ENCODE assay signal across 16 cellular contexts in the genomic region with DNA sequence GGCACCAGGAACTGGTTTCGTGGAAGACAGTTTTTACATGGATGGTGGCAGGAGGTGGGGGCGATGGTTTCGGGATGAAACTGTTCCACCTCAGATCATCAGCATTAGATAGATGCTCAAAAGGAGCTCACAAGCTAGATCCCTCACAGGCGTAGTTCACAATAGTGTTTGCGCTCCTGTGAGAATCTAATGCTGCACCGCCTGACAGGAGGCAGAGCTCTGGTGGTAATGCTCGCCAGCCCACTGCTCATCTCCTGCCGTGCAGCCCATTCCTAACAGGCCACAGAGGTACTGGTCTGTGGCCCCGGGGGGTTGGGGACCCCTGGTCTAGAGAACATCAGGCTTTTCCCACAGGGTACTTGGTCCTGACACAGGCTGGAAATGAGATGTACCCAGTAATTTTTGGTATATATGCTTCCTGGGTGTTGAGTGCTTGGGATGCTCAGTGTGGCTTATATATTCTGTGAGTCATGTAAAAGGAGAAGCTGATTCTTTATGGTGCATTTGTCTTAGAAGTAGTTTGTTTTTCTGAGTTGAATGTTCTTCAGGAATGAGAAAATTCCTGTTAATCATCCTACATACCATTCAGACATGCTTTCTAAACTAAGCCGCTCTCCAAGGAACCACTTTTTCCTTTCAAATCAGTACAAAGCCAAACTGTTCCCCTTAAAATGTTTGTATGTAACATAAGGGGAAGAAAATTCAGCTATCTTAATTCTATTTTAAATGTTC.
DNase-seq lines count a peak whose midpoint lies in the region; ATAC-seq and TF ChIP-seq lines count a peak whose summit lies in the region.
"Had no signal": no experiment of that assay in that cellular context is flagged by ENCODE, and none has a peak within 500 bp of the region (broad histone marks: within the 10 kb centered on the region; RNA-seq: fewer than 3 reads in every experiment).

No MANE protein-coding gene starts in this region.

- in situ Hi-C loops in astrocyte of the cerebellum (cut with HindIII; ENCODE audit: low sequenced_read_pairs): no loop called here

- H3K4me3 Mint-ChIP-seq in activated T-cell treated with anti-CD3 and anti-CD28 coated beads, Interleukin-2, amount 50 U/mL, for 72 hours: no peak overlapping the region
- H3K4me3 Mint-ChIP-seq: activated naive CD4-positive, alpha-beta T cell treated with anti-CD3 and anti-CD28 coated beads, Interleukin-2, amount 50 U/mL, for 24 hours had no signal

- H3K27me3 Mint-ChIP-seq in activated T-cell treated with anti-CD3 and anti-CD28 coated beads, Interleukin-2, amount 50 U/mL, for 72 hours (ENCODE audit: low read depth): no peaks in the 10 kb centered on the region
- H3K27me3 Mint-ChIP-seq: activated naive CD4-positive, alpha-beta T cell treated with anti-CD3 and anti-CD28 coated beads, Interleukin-2, amount 50 U/mL, for 24 hours had no signal

- H3K9me3 Mint-ChIP-seq in activated T-cell treated with anti-CD3 and anti-CD28 coated beads, Interleukin-2, amount 50 U/mL, for 72 hours: no peaks in the 10 kb centered on the region
- H3K9me3 Mint-ChIP-seq: activated naive CD4-positive, alpha-beta T cell treated with anti-CD3 and anti-CD28 coated beads, Interleukin-2, amount 50 U/mL, for 24 hours had no signal

- H2BK15ac ChIP-seq in neuronal stem cell (ENCODE audit: low read length): no peak overlapping the region

- H2AK5ac ChIP-seq in neuronal stem cell (ENCODE audit: low read depth, low read length): no peak overlapping the region

- peaks cover 13% of the 10 kb centered on the region for H3K79me1 ChIP-seq in neuronal stem cell (ENCODE audit: low read depth, low read length)

- no peak overlapping the region for H4K91ac ChIP-seq in neuronal stem cell (ENCODE audit: low read depth, low read length, poor library complexity)

- H2BK120ac ChIP-seq in neuronal stem cell (ENCODE audit: low read depth, low read length): no peak overlapping the region

- H3K4me1 Mint-ChIP-seq in activated T-cell treated with anti-CD3 and anti-CD28 coated beads, Interleukin-2, amount 50 U/mL, for 72 hours (ENCODE audit: low read depth): peaks cover 87% of the 10 kb centered on the region

- peaks cover 2% of the 10 kb centered on the region in 2 donors for H3K36me3 ChIP-seq in stomach smooth muscle (ENCODE audit: control insufficient read depth in 2 of 2, insufficient read depth in 2 of 2, low read length in 2 of 2)
- H3K36me3 ChIP-seq in neuronal stem cell (replicated peaks in 1 of 2; ENCODE audit: control insufficient read depth in 2 of 2, insufficient read depth in 2 of 2, low read length in 2 of 2): peaks cover 2 to 33% of the 10 kb centered on the region in 2 donors
- H3K36me3 ChIP-seq: upper lobe of left lung had no signal

- H3K9me3 ChIP-seq in stomach smooth muscle (ENCODE audit: control insufficient read depth in 2 of 2, low read length in 2 of 2) (no peaks in the 10 kb centered on the region), neuronal stem cell (replicated peaks in 1 of 2; ENCODE audit: control insufficient read depth in 2 of 2, insufficient read depth in 1 of 2, low read depth in 1 of 2, low read length in 2 of 2) (peaks cover 2% of the 10 kb centered on the region in 2 donors)
- H3K9me3 ChIP-seq: upper lobe of left lung had no signal

- no peak overlapping the region for H3K18ac ChIP-seq in neuronal stem cell (ENCODE audit: low read length)

- H3K27ac ChIP-seq in stomach smooth muscle (ENCODE audit: low read length): peak overlapping the region; percentile 24
- no peak overlapping the region for H3K27ac ChIP-seq in neuronal stem cell (replicated peaks; ENCODE audit: low read length)
- H3K27ac ChIP-seq: upper lobe of left lung had no signal

- H4K8ac ChIP-seq in neuronal stem cell (ENCODE audit: low read depth, low read length): no peak overlapping the region

- ATAC-seq in activated T-cell treated with anti-CD3 and anti-CD28 coated beads, Interleukin-2, amount 50 U/mL, for 72 hours (replicated peaks in 1 of 2): no peak
- ATAC-seq in HG03280 (IDR thresholded peaks at IDR 0.05; ENCODE audit: unreplicated experiment) (no peak), HG03175 (IDR thresholded peaks at IDR 0.05; ENCODE audit: unreplicated experiment) (no peak)
- ATAC-seq: HCT116, K562, right cardiac atrium had no signal

- no peak overlapping the region for H2BK12ac ChIP-seq in neuronal stem cell (ENCODE audit: low read length)

- no peak overlapping the region for H3K23ac ChIP-seq in neuronal stem cell (ENCODE audit: low read depth, low read length, poor library complexity)

- H3K9ac ChIP-seq in stomach smooth muscle (ENCODE audit: low read length in 2 of 2) (no peak overlapping the region), neuronal stem cell (ENCODE audit: low read depth, low read length, poor library complexity) (no peak overlapping the region)

- H3K4me3 ChIP-seq in astrocyte of the cerebellum (ENCODE audit: low read depth, low read length) (no peak overlapping the region), stomach smooth muscle (ENCODE audit: low read length in 2 of 2) (peak overlapping the region in 1 of 2 donors; percentile 3), neuronal stem cell (ENCODE audit: low read length in 2 of 2) (no peak overlapping the region)
- H3K4me3 ChIP-seq: K562, upper lobe of left lung had no signal

- no peak for TF ChIP-seq CTCF in astrocyte of the cerebellum (IDR thresholded peaks at IDR 0.05; ENCODE audit: low read depth, low read length, missing control alignments)

- no CpG with 5 or more reads among the region's 10 CpGs for WGBS in neuronal stem cell (ENCODE audit: extremely low coverage in 2 of 2, insufficient read length in 2 of 2, insufficient replicate concordance in 1 of 2), 2 donors

- H2BK5ac ChIP-seq in neuronal stem cell (ENCODE audit: low read length): no peak overlapping the region

- DNase-seq in activated T-cell treated with anti-CD3 and anti-CD28 coated beads, Interleukin-2, amount 50 U/mL, for 72 hours: no peak
- DNase-seq in activated T-cell treated with anti-CD3 and anti-CD28 coated beads, Interleukin-2, amount 50 U/mL, for 1 hour: no peak
- DNase-seq in astrocyte of the cerebellum (ENCODE audit: low read depth) (peak; percentile 44), hepatic stellate cell (ENCODE audit: low spot score) (peak; percentile 77), neuronal stem cell (ENCODE audit: low spot score) (no peak)
- DNase-seq: activated CD8-positive, alpha-beta memory T cell treated with anti-CD3 and anti-CD28 coated beads for 24 hours; DMS79 treated with DMSO at 0.1 percent for 48 hours; right cardiac atrium; T1000; upper lobe of left lung had no signal

- no peak overlapping the region for H3K14ac ChIP-seq in neuronal stem cell (ENCODE audit: low read length)

- no peak overlapping the region for H3K4ac ChIP-seq in neuronal stem cell (ENCODE audit: low read length)

- peaks cover 2 to 20% of the 10 kb centered on the region in 2 donors for H3K36me3 Mint-ChIP-seq in activated T-cell treated with anti-CD3 and anti-CD28 coated beads, Interleukin-2, amount 50 U/mL, for 72 hours (ENCODE audit: insufficient read depth in 2 of 2)

- no peak overlapping the region for H2AFZ ChIP-seq in neuronal stem cell (ENCODE audit: low read length)

- H3K27me3 ChIP-seq in stomach smooth muscle (ENCODE audit: control insufficient read depth in 1 of 2, insufficient read depth in 2 of 2, low read length in 2 of 2) (no peaks in the 10 kb centered on the region), neuronal stem cell (ENCODE audit: control insufficient read depth in 3 of 3, insufficient read depth in 3 of 3, low read depth in 1 of 3, low read length in 3 of 3) (no peaks in the 10 kb centered on the region)
- H3K27me3 ChIP-seq: upper lobe of left lung had no signal

- H3K4me2 ChIP-seq in neuronal stem cell (ENCODE audit: insufficient read depth, low read length, poor library complexity, severe bottlenecking): no peak overlapping the region

- peaks cover 54% of the 10 kb centered on the region for H3K4me1 ChIP-seq in stomach smooth muscle (ENCODE audit: control insufficient read depth, insufficient read depth, low read length)
- H3K4me1 ChIP-seq in neuronal stem cell (ENCODE audit: control insufficient read depth in 2 of 2, insufficient read depth in 1 of 2, low read depth in 1 of 2, low read length in 2 of 2): peaks cover 0 to 12% of the 10 kb centered on the region in 2 donors

- H3K27ac Mint-ChIP-seq in activated T-cell treated with anti-CD3 and anti-CD28 coated beads, Interleukin-2, amount 50 U/mL, for 72 hours: peak overlapping the region; percentile 54

Comparison
In these comparisons a context has a peak if more than half of its experiments do, and no peak if none do; other contexts are left out.
1. DNase-seq: peak in astrocyte of the cerebellum (single experiment) and hepatic stellate cell (single experiment); none in activated T-cell treated with anti-CD3 and anti-CD28 coated beads, Interleukin-2, amount 50 U/mL, for 72 hours (0 of 2), activated T-cell treated with anti-CD3 and anti-CD28 coated beads, Interleukin-2, amount 50 U/mL, for 1 hour (single experiment) and neuronal stem cell (single experiment).